14 cellular contexts compared by ENCODE assay signal in genomic region chr6:3005874-3006273, GRCh38. TPM values are rescaled to one million over a fixed set of nuclear protein-coding genes. Genes with fewer than 3 reads are reported as not detected.
DNase-seq lines count a peak whose midpoint lies in the region; ATAC-seq and TF ChIP-seq lines count a peak whose summit lies in the region.
"Had no signal": no experiment of that assay in that cellular context is flagged by ENCODE, and none has a peak within 500 bp of the region (broad histone marks: within the 10 kb centered on the region; RNA-seq: fewer than 3 reads in every experiment).

No MANE protein-coding gene starts in this region.

- H3K36me3 ChIP-seq in right atrium auricular region, result peaks cover 54% of the 10 kb centered on the region
- H3K36me3 ChIP-seq in left ventricle myocardium inferior, result peaks cover 66% of the 10 kb centered on the region
- H3K36me3 ChIP-seq in endodermal cell (ENCODE audit: control insufficient read depth, insufficient read depth, low read length), result peaks cover 40% of the 10 kb centered on the region
- H3K36me3 ChIP-seq in trophoblast cell (ENCODE audit: control insufficient read depth in 1 of 2, insufficient read depth in 2 of 2, low read length in 2 of 2), result peaks cover 2 to 12% of the 10 kb centered on the region in 2 experiments
- peaks cover 31% of the 10 kb centered on the region for H3K36me3 ChIP-seq in OCI-LY7 (ENCODE audit: insufficient read depth, low read length)

- no peak overlapping the region for H3K14ac ChIP-seq in trophoblast cell (ENCODE audit: low read length)

- no peaks in the 10 kb centered on the region for H3K9me2 ChIP-seq in OCI-LY7 (ENCODE audit: insufficient read depth, low read length)

- no peak overlapping the region for H4K12ac ChIP-seq in trophoblast cell (ENCODE audit: low read depth, low read length)

- peaks cover 2% of the 10 kb centered on the region for H3K4me1 Mint-ChIP-seq in endodermal cell

- peaks cover 34% of the 10 kb centered on the region for H3K9me3 Mint-ChIP-seq in endodermal cell
- H3K9me3 Mint-ChIP-seq: CD4-positive, alpha-beta T cell had no signal

- no peaks in the 10 kb centered on the region for H4K20me1 ChIP-seq in OCI-LY7 (ENCODE audit: insufficient read depth, low read length)

- no TSS peak for BruUV-seq in OCI-LY7 (replicated peaks; lab: Mats Ljungman, UMichigan)

- CTCF ChIA-PET in OCI-LY7 (lab: Charles Lee; ENCODE audit: unreplicated experiment), result no interaction called here

- H3K4me3 ChIP-seq in right atrium auricular region (no peak overlapping the region), left ventricle myocardium inferior (no peak overlapping the region), endodermal cell (ENCODE audit: low read length) (no peak overlapping the region), trophoblast cell (ENCODE audit: low read depth, low read length) (no peak overlapping the region), OCI-LY7 (ENCODE audit: low read depth, low read length, poor library complexity, severe bottlenecking) (no peak overlapping the region)

- H3K18ac ChIP-seq in trophoblast cell (ENCODE audit: low read length), result no peak overlapping the region

- no peak overlapping the region for H3K27ac Mint-ChIP-seq in endodermal cell
- H3K27ac Mint-ChIP-seq: CD4-positive, alpha-beta T cell; IgD-negative memory B cell had no signal

- no peak overlapping the region for H2BK12ac ChIP-seq in trophoblast cell (ENCODE audit: low read length)

- DNase-seq in right atrium auricular region (ENCODE audit: low spot score) (peak; percentile 38), left ventricle myocardium inferior (no peak), endodermal cell (peak; percentile 28), trophoblast cell (no peak), HCEC 1CT (no peak), OCI-LY7 (ENCODE audit: low spot score) (no peak)
- DNase-seq: ACHN; C1 segment of cervical spinal cord; CD4-positive, alpha-beta T cell; DMS79 treated with DMSO at 0.1 percent for 48 hours; EL; GOT3 had no signal

- no peak overlapping the region for H2BK120ac ChIP-seq in trophoblast cell (ENCODE audit: insufficient read depth, low read length, poor library complexity)

- H2BK5ac ChIP-seq in trophoblast cell (ENCODE audit: low read depth, low read length, poor library complexity), result no peak overlapping the region

- no peaks in the 10 kb centered on the region for H3K79me1 ChIP-seq in trophoblast cell (ENCODE audit: low read length)

- no peaks in the 10 kb centered on the region for H3K27me3 ChIP-seq in right atrium auricular region
- H3K27me3 ChIP-seq in left ventricle myocardium inferior (ENCODE audit: low read depth), result no peaks in the 10 kb centered on the region
- H3K27me3 ChIP-seq in endodermal cell (ENCODE audit: control insufficient read depth, insufficient read depth, low read length, poor library complexity, severe bottlenecking), result no peaks in the 10 kb centered on the region
- no peaks in the 10 kb centered on the region for H3K27me3 ChIP-seq in trophoblast cell (ENCODE audit: insufficient read depth, low read length)

- H3K4me3 Mint-ChIP-seq in endodermal cell, result no peak overlapping the region
- H3K4me3 Mint-ChIP-seq: CD4-positive, alpha-beta T cell; IgD-negative memory B cell had no signal

- H3K27ac ChIP-seq in right atrium auricular region (no peak overlapping the region), left ventricle myocardium inferior (replicated peaks) (no peak overlapping the region), endodermal cell (ENCODE audit: low read depth, low read length) (no peak overlapping the region), trophoblast cell (ENCODE audit: low read depth, low read length) (no peak overlapping the region), OCI-LY7 (ENCODE audit: low read depth, low read length, poor library complexity, severe bottlenecking) (no peak overlapping the region)

- peak overlapping the region; percentile 29 for H3K23ac ChIP-seq in trophoblast cell (ENCODE audit: low read length)

- H3K79me2 ChIP-seq in trophoblast cell (ENCODE audit: control insufficient read depth, insufficient read depth, low read length, poor library complexity) (no peaks in the 10 kb centered on the region), OCI-LY7 (ENCODE audit: insufficient read depth, low read depth, low read length) (no peaks in the 10 kb centered on the region)

- no peak overlapping the region for H3K4me2 ChIP-seq in trophoblast cell (ENCODE audit: low read length)
- no peak overlapping the region for H3K4me2 ChIP-seq in OCI-LY7 (ENCODE audit: low read length)

- no peak overlapping the region for H4K91ac ChIP-seq in trophoblast cell (ENCODE audit: low read depth, low read length)

- peaks cover 78% of the 10 kb centered on the region for H3K36me3 Mint-ChIP-seq in endodermal cell (ENCODE audit: low read depth)

- H2AK5ac ChIP-seq in trophoblast cell (ENCODE audit: low read length), result no peak overlapping the region

- peaks cover 0 to 13% of the 10 kb centered on the region in 2 donors for H3K4me1 ChIP-seq in right atrium auricular region
- H3K4me1 ChIP-seq in left ventricle myocardium inferior, result peaks cover 14% of the 10 kb centered on the region
- H3K4me1 ChIP-seq in endodermal cell (ENCODE audit: control insufficient read depth, insufficient read depth, low read length), result no peaks in the 10 kb centered on the region
- peaks cover 0 to 2% of the 10 kb centered on the region in 2 experiments for H3K4me1 ChIP-seq in trophoblast cell (ENCODE audit: control insufficient read depth in 1 of 2, insufficient read depth in 2 of 2, low read length in 2 of 2)
- no peaks in the 10 kb centered on the region for H3K4me1 ChIP-seq in OCI-LY7 (ENCODE audit: insufficient read depth, low read length, poor library complexity, severe bottlenecking)

- ATAC-seq in HG02763 (IDR thresholded peaks at IDR 0.05; ENCODE audit: unreplicated experiment), result no peak

- H4K8ac ChIP-seq in trophoblast cell (ENCODE audit: low read depth, low read length), result no peak overlapping the region

- no peaks in the 10 kb centered on the region for H3K27me3 Mint-ChIP-seq in endodermal cell (ENCODE audit: insufficient read depth)
- H3K27me3 Mint-ChIP-seq: CD4-positive, alpha-beta T cell; IgD-negative memory B cell had no signal

- POLR2A ChIA-PET in OCI-LY7 (lab: Charles Lee), result no interaction called here

- H3K9ac ChIP-seq in endodermal cell (ENCODE audit: extremely low read depth, low read length, poor library complexity, severe bottlenecking) (no peak overlapping the region), trophoblast cell (ENCODE audit: low read length) (no peak overlapping the region)

- H2AFZ ChIP-seq in trophoblast cell (ENCODE audit: insufficient read depth, low read length, poor library complexity), result no peak overlapping the region
- no peak overlapping the region for H2AFZ ChIP-seq in OCI-LY7 (ENCODE audit: low read length)

- H3K4ac ChIP-seq in trophoblast cell (ENCODE audit: low read depth, low read length), result no peak overlapping the region

- TF ChIP-seq CTCF in right atrium auricular region (IDR thresholded peaks at IDR 0.05) (no peak), left ventricle myocardium inferior (IDR thresholded peaks at IDR 0.05; ENCODE audit: borderline replicate concordance) (no peak), endodermal cell (conservative IDR thresholded peaks at IDR 0.05) (no peak), OCI-LY7 (conservative IDR thresholded peaks at IDR 0.05; ENCODE audit: low read length) (no peak)

- 92 to 95% methylated on average over 3 to 9 of the region's 9 CpGs for WGBS in endodermal cell (ENCODE audit: insufficient coverage in 1 of 2, insufficient read length in 1 of 2), 2 experiments
- no CpG with 5 or more reads among the region's 9 CpGs for WGBS in trophoblast cell (ENCODE audit: extremely low coverage, insufficient coverage, insufficient read length)

- H3K9me3 ChIP-seq in right atrium auricular region (peaks cover 0 to 2% of the 10 kb centered on the region in 2 donors), left ventricle myocardium inferior (replicated peaks) (peaks cover 5% of the 10 kb centered on the region), endodermal cell (ENCODE audit: control insufficient read depth, low read length) (peaks cover 22% of the 10 kb centered on the region), trophoblast cell (ENCODE audit: insufficient read depth, low read depth, low read length) (peaks cover 4% of the 10 kb centered on the region), OCI-LY7 (ENCODE audit: low read length) (peaks cover 7% of the 10 kb centered on the region)

- intact Hi-C loops in left ventricle myocardium inferior (cut with micrococcal nuclease), result no loop called here
- intact Hi-C loops in OCI-LY7 (cut with micrococcal nuclease; ENCODE audit: unreplicated experiment), result no loop called here

RNA-seq across cellular contexts. Expression of gene NQO2, which starts 6.2 kb away (rescaled TPM):
- total RNA-seq in right atrium auricular region (10 to 100 TPM; 37.6 to 68.1 TPM), left ventricle myocardium inferior (51.1 TPM), endodermal cell (100 to 1,000 TPM in 1 of 2 donors, 10 to 100 TPM in 1; 50.8 to 199 TPM), OCI-LY7 (2022) (9.9 and 12.2 TPM in 2 replicates)
- 46.8 TPM for polyA plus RNA-seq in endodermal cell (2013, experiment 1 of 2)
- 40.7 TPM for polyA plus RNA-seq in endodermal cell (2013, experiment 2 of 2)
- polyA plus RNA-seq in trophoblast cell (2013), result 21.9 and 22.8 TPM in 2 replicates
- 8.4 and 11.1 TPM in 2 replicates for total RNA-seq in OCI-LY7 (2014; rRNA removed; shearing (Covaris generic))

RNA-seq across cellular contexts. Expression of gene SERPINB6, which starts 34.5 kb away (rescaled TPM):
- total RNA-seq in right atrium auricular region (100 to 1,000 TPM; 181 to 184 TPM), left ventricle myocardium inferior (233 TPM), endodermal cell (100 to 1,000 TPM; 128 to 150 TPM), OCI-LY7 (2022) (8.9 and 13.2 TPM in 2 replicates)
- 39.0 TPM for polyA plus RNA-seq in endodermal cell (2013, experiment 1 of 2)
- polyA plus RNA-seq in endodermal cell (2013, experiment 2 of 2), result 39.4 TPM
- 72.6 and 74.8 TPM in 2 replicates for polyA plus RNA-seq in trophoblast cell (2013)
- not detected in 2 replicates for total RNA-seq in OCI-LY7 (2014; rRNA removed; shearing (Covaris generic))

Comparison
In these comparisons a context has a peak if more than half of its experiments do, and no peak if none do; other contexts are left out.
1. DNase-seq: peak in right atrium auricular region (single experiment) and endodermal cell (single experiment); none in left ventricle myocardium inferior (single experiment), trophoblast cell (0 of 2), HCEC 1CT (single experiment) and OCI-LY7 (single experiment).
2. RNA of gene SERPINB6, which starts 34.5 kb away (total RNA-seq): 233 TPM in left ventricle myocardium inferior (single experiment), 181 to 184 TPM in right atrium auricular region and 128 to 150 TPM in endodermal cell; 8.9 to 13.2 TPM in OCI-LY7; every median in the first group is over 4 times any median in the second.